Comparison of ENCODE assay signal across 14 cellular contexts in the genomic region with DNA sequence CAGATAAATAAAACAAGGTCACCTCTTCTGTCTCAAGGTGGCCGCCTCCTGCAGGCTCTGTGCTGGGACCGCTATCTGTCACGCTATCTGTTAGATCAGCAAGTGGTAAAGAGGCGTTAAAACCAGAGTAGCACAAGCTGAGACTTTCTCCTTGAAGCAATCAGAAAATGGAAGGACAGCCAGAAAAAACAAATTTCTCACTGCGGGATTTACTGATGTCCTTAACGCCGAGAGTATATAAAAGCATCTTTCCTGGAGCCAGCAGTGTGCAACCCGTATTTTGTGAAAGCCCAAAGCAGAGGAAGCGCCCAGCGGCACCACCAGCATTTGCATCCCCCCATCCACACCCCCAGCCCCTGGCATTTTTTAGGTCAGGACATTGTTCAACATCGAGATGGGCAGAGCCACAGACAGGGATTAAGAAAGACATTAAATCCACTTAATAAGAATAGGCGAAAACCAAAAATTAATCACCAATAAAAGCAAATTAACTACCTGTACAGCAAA. TPM values are rescaled to one million over a fixed set of nuclear protein-coding genes. Genes with fewer than 3 reads are reported as not detected.
A peak's percentile ranks its signal among the peaks of the same experiment; 100 is the strongest.
DNase-seq lines count a peak whose midpoint lies in the region; ATAC-seq and TF ChIP-seq lines count a peak whose summit lies in the region.
"Had no signal": no experiment of that assay in that cellular context is flagged by ENCODE, and none has a peak within 500 bp of the region (broad histone marks: within the 10 kb centered on the region; RNA-seq: fewer than 3 reads in every experiment).

No MANE protein-coding gene starts in this region.

- H3K4me3 Mint-ChIP-seq in activated CD4-positive, alpha-beta T cell treated with anti-CD3 and anti-CD28 coated beads for 36 hours = no peak overlapping the region
- H3K4me3 Mint-ChIP-seq in activated CD8-positive, alpha-beta T cell treated with anti-CD3 and anti-CD28 coated beads for 36 hours = no peak overlapping the region

- intact Hi-C loops in activated CD4-positive, alpha-beta T cell treated with anti-CD3 and anti-CD28 coated beads for 36 hours (cut with DNase I, micrococcal nuclease) = no loop called here
- intact Hi-C loops in activated CD8-positive, alpha-beta T cell treated with anti-CD3 and anti-CD28 coated beads for 36 hours (cut with micrococcal nuclease) = no loop called here
- intact Hi-C loops in lower leg skin (cut with DNase I; ENCODE audit: low total_unique reads) = no loop called here

- no peak overlapping the region for H3K9ac ChIP-seq in fibroblast of lung (ENCODE audit: insufficient read depth, low read length)

- CTCF ChIA-PET in activated CD4-positive, alpha-beta T cell treated with anti-CD3 and anti-CD28 coated beads for 36 hours (lab: Charles Lee) = interaction anchor here (1.0 to 6.3 kb wide), 4 partner anchors 8 to 210 kb away, joined by 3 to 41 read pairs (median 5); no protein-coding TSS in a partner anchor
- CTCF ChIA-PET in activated CD8-positive, alpha-beta T cell treated with anti-CD3 and anti-CD28 coated beads for 36 hours (lab: Charles Lee) = interaction anchor here (0.9 to 2.1 kb wide), 7 partner anchors 7 to 211 kb away, joined by 3 to 13 read pairs (median 3); a partner anchor contains a TSS

- TF ChIP-seq CTCF in activated CD8-positive, alpha-beta T cell treated with anti-CD3 and anti-CD28 coated beads for 36 hours (IDR thresholded peaks at IDR 0.05) = no peak
- TF ChIP-seq CTCF in fibroblast of lung (conservative IDR thresholded peaks at IDR 0.05 in 1 of 2, IDR thresholded peaks at IDR 0.05 in 1 of 2; ENCODE audit: low read depth in 1 of 2, low read length in 2 of 2) (no peak), GM13976 (IDR thresholded peaks at IDR 0.05; ENCODE audit: borderline replicate concordance, control extremely low read depth, extremely low read depth, insufficient read depth, missing control alignments) (no peak), lower leg skin (IDR thresholded peaks at IDR 0.05) (no peak)

- no peaks in the 10 kb centered on the region for H4K20me1 ChIP-seq in fibroblast of lung (ENCODE audit: control insufficient read depth, extremely low read depth, insufficient read depth, low read length)

- H3K4me3 ChIP-seq in fibroblast of lung (replicated peaks in 1 of 4; ENCODE audit: control extremely low read depth in 1 of 4, insufficient read depth in 1 of 4, low read depth in 3 of 4, low read length in 4 of 4) (no peak overlapping the region), lower leg skin (ENCODE audit: low read depth, poor library complexity, severe bottlenecking) (no peak overlapping the region)
- H3K4me3 ChIP-seq: cardiac muscle cell, psoas muscle, testis had no signal

- no peaks in the 10 kb centered on the region for H3K79me2 ChIP-seq in fibroblast of lung (ENCODE audit: control insufficient read depth, insufficient read depth, low read length)

- H3K9me3 ChIP-seq in fibroblast of lung (ENCODE audit: control insufficient read depth, insufficient read depth, low read depth, low read length) = no peaks in the 10 kb centered on the region
- H3K9me3 ChIP-seq: Caco-2, psoas muscle, testis had no signal

- H3K36me3 ChIP-seq in fibroblast of lung (ENCODE audit: control insufficient read depth, insufficient read depth, low read length) = no peaks in the 10 kb centered on the region
- H3K36me3 ChIP-seq: cardiac muscle cell had no signal

- peaks cover 10% of the 10 kb centered on the region for H3K4me1 Mint-ChIP-seq in activated CD4-positive, alpha-beta T cell treated with anti-CD3 and anti-CD28 coated beads for 36 hours
- peaks cover 12% of the 10 kb centered on the region for H3K4me1 Mint-ChIP-seq in activated CD8-positive, alpha-beta T cell treated with anti-CD3 and anti-CD28 coated beads for 36 hours (ENCODE audit: low read depth)

- H3K4me1 ChIP-seq in fibroblast of lung (ENCODE audit: control insufficient read depth, extremely low read depth, insufficient read depth, low read length) = no peaks in the 10 kb centered on the region

- H3K27me3 ChIP-seq in fibroblast of lung (ENCODE audit: control insufficient read depth, insufficient read depth, low read length) = no peaks in the 10 kb centered on the region
- H3K27me3 ChIP-seq: testis had no signal

- no peak for TF ChIP-seq POLR2A in lower leg skin (IDR thresholded peaks at IDR 0.05)

- no peaks in the 10 kb centered on the region for H3K9me3 Mint-ChIP-seq in activated CD4-positive, alpha-beta T cell treated with anti-CD3 and anti-CD28 coated beads for 36 hours (ENCODE audit: low read depth)
- no peaks in the 10 kb centered on the region for H3K9me3 Mint-ChIP-seq in activated CD8-positive, alpha-beta T cell treated with anti-CD3 and anti-CD28 coated beads for 36 hours

- no peak for DNase-seq in activated CD4-positive, alpha-beta T cell treated with anti-CD3 and anti-CD28 coated beads for 36 hours
- no peak for DNase-seq in activated CD4-positive, alpha-beta T cell treated with anti-CD3 and anti-CD28 coated beads for 48 hours
- peak; percentile 36 for DNase-seq in activated CD8-positive, alpha-beta T cell treated with anti-CD3 and anti-CD28 coated beads for 36 hours
- no peak for DNase-seq in fibroblast of lung (ENCODE audit: low read depth in 2 of 2)
- DNase-seq in stimulated activated CD8-positive, alpha-beta memory T cell treated with anti-CD3 and anti-CD28 coated beads, Interleukin-4, amount 100 ng/mL, for 24 hours (ENCODE audit: low read depth) = peak; percentile 18
- no peak for DNase-seq in GM13976 (ENCODE audit: low spot score)
- no peak for DNase-seq in lower leg skin (ENCODE audit: low spot score in 2 of 2)
- DNase-seq: activated CD4-positive, CD25-positive, alpha-beta regulatory T cell; Caco-2; midbrain had no signal

- peak overlapping the region; percentile 51 for H3K27ac Mint-ChIP-seq in activated CD4-positive, alpha-beta T cell treated with anti-CD3 and anti-CD28 coated beads for 36 hours
- H3K27ac Mint-ChIP-seq in activated CD8-positive, alpha-beta T cell treated with anti-CD3 and anti-CD28 coated beads for 36 hours = no peak overlapping the region

- 47 to 52% methylated on average over 12 of the region's 12 CpGs for WGBS in lower leg skin, 2 donors

- H3K27me3 Mint-ChIP-seq in activated CD4-positive, alpha-beta T cell treated with anti-CD3 and anti-CD28 coated beads for 36 hours = no peaks in the 10 kb centered on the region
- no peaks in the 10 kb centered on the region for H3K27me3 Mint-ChIP-seq in activated CD8-positive, alpha-beta T cell treated with anti-CD3 and anti-CD28 coated beads for 36 hours

- peak overlapping the region; percentile 37 for H3K4me2 ChIP-seq in fibroblast of lung (ENCODE audit: extremely low read depth, insufficient read depth, low read length)

- POLR2A ChIA-PET in activated CD4-positive, alpha-beta T cell treated with anti-CD3 and anti-CD28 coated beads for 36 hours (lab: Charles Lee) = no interaction called here
- POLR2A ChIA-PET in activated CD8-positive, alpha-beta T cell treated with anti-CD3 and anti-CD28 coated beads for 36 hours (lab: Charles Lee) = interaction anchor here (0.5 to 1.7 kb wide), 2 partner anchors 49 to 181 kb away, joined by 3 to 4 read pairs; a partner anchor contains a TSS

- H3K36me3 Mint-ChIP-seq in activated CD4-positive, alpha-beta T cell treated with anti-CD3 and anti-CD28 coated beads for 36 hours (ENCODE audit: low read depth) = no peaks in the 10 kb centered on the region
- H3K36me3 Mint-ChIP-seq in activated CD8-positive, alpha-beta T cell treated with anti-CD3 and anti-CD28 coated beads for 36 hours (ENCODE audit: low read depth) = no peaks in the 10 kb centered on the region

- no peak overlapping the region for H3K27ac ChIP-seq in fibroblast of lung (ENCODE audit: insufficient read depth, low read length)
- H3K27ac ChIP-seq: cardiac muscle cell had no signal

- peak; percentile 76 for ATAC-seq in activated CD4-positive, alpha-beta T cell treated with anti-CD3 and anti-CD28 coated beads for 36 hours
- peak; percentile 68 for ATAC-seq in activated CD8-positive, alpha-beta T cell treated with anti-CD3 and anti-CD28 coated beads for 36 hours
- ATAC-seq in HG03139 (IDR thresholded peaks at IDR 0.05; ENCODE audit: unreplicated experiment) = no peak
- ATAC-seq: psoas muscle had no signal

- in situ Hi-C loops in GM13976 (cut with MboI; ENCODE audit: low sequenced_read_pairs, unreplicated experiment) = no loop called here

- no peak overlapping the region for H2AFZ ChIP-seq in fibroblast of lung (ENCODE audit: low read length)

RNA-seq across cellular contexts. Expression of a gene that starts 48.6 kb away (rescaled TPM):
- 1 to 10 TPM; 6.7 to 7.4 TPM for total RNA-seq in activated CD4-positive, alpha-beta T cell treated with anti-CD3 and anti-CD28 coated beads for 36 hours
- 10 to 100 TPM; 16.6 to 17.9 TPM for total RNA-seq in activated CD8-positive, alpha-beta T cell treated with anti-CD3 and anti-CD28 coated beads for 36 hours
- total RNA-seq in fibroblast of lung (56.5 and 148 TPM in 2 replicates), lower leg skin (1,000 to 10,000 TPM in 3 of 4 donors, 100 to 1,000 TPM in 1; 811 to 2,389 (median 1,820) TPM)
- polyA plus RNA-seq in fibroblast of lung = 121 and 291 TPM in 2 replicates
- polyA plus RNA-seq in fibroblast of lung (2012) = 89.4 and 192 TPM in 2 replicates
- 200 and 307 TPM in 2 replicates for polyA minus RNA-seq in fibroblast of lung (ENCODE audit: low replicate concordance)

Comparison
In these comparisons a context has a peak if more than half of its experiments do, and no peak if none do; other contexts are left out.
1. DNase-seq: peak in activated CD8-positive, alpha-beta T cell treated with anti-CD3 and anti-CD28 coated beads for 36 hours (single experiment) and stimulated activated CD8-positive, alpha-beta memory T cell treated with anti-CD3 and anti-CD28 coated beads, Interleukin-4, amount 100 ng/mL, for 24 hours (single experiment); none in activated CD4-positive, alpha-beta T cell treated with anti-CD3 and anti-CD28 coated beads for 36 hours (single experiment), activated CD4-positive, alpha-beta T cell treated with anti-CD3 and anti-CD28 coated beads for 48 hours (single experiment), fibroblast of lung (0 of 2), GM13976 (single experiment) and lower leg skin (0 of 2).